9 cellular contexts compared by ENCODE assay signal in the genomic region with DNA sequence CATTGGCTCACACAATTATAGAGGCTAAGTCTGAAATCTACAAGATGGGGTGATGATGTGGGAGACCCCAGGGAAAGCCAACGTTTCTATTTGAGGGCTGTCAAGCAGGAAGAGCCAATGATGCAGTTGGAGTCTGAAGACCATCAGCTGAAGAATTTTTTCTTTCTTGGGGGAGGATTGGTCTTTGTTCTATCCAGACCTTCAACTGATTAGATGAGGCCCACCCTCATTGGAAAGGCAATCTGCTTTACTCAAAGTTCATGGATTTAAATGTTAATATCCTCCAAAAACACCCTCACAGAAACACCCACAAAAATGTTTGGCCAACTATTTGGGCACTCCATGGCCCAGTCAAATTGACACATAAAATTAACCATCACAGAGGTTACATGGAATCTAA.
"Had no signal": no experiment of that assay in that cellular context is flagged by ENCODE, and none has a peak within 500 bp of the region (broad histone marks: within the 10 kb centered on the region; RNA-seq: fewer than 3 reads in every experiment).

No MANE protein-coding gene starts in this region.

- H3K9ac ChIP-seq: GM23248 had no signal

- H2AFZ ChIP-seq: GM23248 had no signal

- ATAC-seq: HepG2 had no signal

- H3K27ac Mint-ChIP-seq: H9, IgD-negative memory B cell had no signal

- FAIRE-seq: H54, HepG2 had no signal

- H3K9me3 Mint-ChIP-seq: IgD-negative memory B cell had no signal

- H3K4me1 Mint-ChIP-seq: IgD-negative memory B cell had no signal

- DNase-seq: GM23248, GOT3, H9, HCEC 1CT, KG1 had no signal

- H3K4me3 ChIP-seq: GM23248 had no signal

- H3K27ac ChIP-seq: GM23248, HL-60 had no signal

- H3K27me3 Mint-ChIP-seq: IgD-negative memory B cell had no signal

- H3K4me3 Mint-ChIP-seq: H9, IgD-negative memory B cell had no signal
